ENCODE assay signal across 1 cellular context in the genomic region with DNA sequence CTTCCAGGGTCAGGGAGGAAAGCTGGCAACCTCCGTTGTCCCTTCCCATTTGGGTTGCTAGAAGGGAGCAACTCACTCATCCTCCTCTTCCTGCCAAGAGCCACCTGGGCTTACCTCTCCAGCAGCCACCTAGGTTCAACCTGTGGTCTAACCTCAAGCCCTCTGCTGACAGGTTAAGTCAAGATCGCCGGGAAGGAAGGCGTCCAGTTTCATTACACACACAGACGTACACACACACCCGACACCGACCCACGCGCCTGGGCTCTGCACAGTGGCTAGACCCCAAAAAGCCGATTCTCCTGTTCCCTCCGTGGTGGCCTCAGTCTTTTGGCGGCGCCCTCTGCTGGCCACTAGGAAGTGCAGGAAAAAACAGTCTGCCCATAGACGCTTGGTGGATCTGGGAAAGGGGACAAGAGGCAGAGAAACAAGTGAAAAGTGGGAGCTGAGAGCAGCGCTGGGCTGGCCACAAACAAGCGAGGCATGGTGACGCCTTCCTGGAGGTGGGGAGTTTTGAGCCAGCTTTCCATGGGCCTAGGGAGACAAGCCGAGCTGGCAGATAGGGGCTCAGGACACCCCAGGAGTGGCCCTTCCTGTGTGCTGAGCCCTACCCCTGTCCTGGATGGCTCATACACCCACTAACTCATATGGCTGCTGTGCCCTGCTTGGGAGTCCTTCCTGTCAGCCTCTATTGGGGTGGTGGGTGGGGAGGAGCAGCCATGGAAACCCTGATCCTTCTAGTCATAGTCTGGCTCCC.
TF ChIP-seq lines count a peak whose summit lies in the region.

No MANE protein-coding gene starts in this region.

TF ChIP-seq in K562, 482 proteins besides CTCF, POLR2A, EP300 and RAD21 (continued from another document and continues in another):
- no peak for TF ChIP-seq ZNF707 (CRISPR knock-in tag; conservative IDR thresholded peaks at IDR 0.05)
- TF ChIP-seq RFX7 (CRISPR knock-in tag; IDR thresholded peaks at IDR 0.05), result no peak
- peak; percentile 48; the same call in 1 of the 2 replicates for TF ChIP-seq ZFP91 (CRISPR knock-in tag; IDR thresholded peaks at IDR 0.05)
- TF ChIP-seq KDM4B (IDR thresholded peaks at IDR 0.05; ENCODE audit: borderline replicate concordance in 2 of 2, low read depth in 1 of 2), result no peak
- TF ChIP-seq ZC3H8 (IDR thresholded peaks at IDR 0.05), result no peak
- no peak for TF ChIP-seq CAMTA2 (CRISPR knock-in tag; conservative IDR thresholded peaks at IDR 0.05)
- TF ChIP-seq CREB5 (CRISPR knock-in tag; IDR thresholded peaks at IDR 0.05), result no peak
- TF ChIP-seq, protein P1, sequence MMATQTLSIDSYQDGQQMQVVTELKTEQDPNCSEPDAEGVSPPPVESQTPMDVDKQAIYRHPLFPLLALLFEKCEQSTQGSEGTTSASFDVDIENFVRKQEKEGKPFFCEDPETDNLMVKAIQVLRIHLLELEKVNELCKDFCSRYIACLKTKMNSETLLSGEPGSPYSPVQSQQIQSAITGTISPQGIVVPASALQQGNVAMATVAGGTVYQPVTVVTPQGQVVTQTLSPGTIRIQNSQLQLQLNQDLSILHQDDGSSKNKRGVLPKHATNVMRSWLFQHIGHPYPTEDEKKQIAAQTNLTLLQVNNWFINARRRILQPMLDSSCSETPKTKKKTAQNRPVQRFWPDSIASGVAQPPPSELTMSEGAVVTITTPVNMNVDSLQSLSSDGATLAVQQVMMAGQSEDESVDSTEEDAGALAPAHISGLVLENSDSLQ (IDR thresholded peaks at IDR 0.05), result 0 out of 2 replicates have a peak, but pooled peaks have one; percentile 19
- TF ChIP-seq HSF4 (CRISPR knock-in tag; IDR thresholded peaks at IDR 0.05; ENCODE audit: borderline replicate concordance), result peak; percentile 78; the same call in 1 of the 2 replicates
- TF ChIP-seq, protein P2, sequence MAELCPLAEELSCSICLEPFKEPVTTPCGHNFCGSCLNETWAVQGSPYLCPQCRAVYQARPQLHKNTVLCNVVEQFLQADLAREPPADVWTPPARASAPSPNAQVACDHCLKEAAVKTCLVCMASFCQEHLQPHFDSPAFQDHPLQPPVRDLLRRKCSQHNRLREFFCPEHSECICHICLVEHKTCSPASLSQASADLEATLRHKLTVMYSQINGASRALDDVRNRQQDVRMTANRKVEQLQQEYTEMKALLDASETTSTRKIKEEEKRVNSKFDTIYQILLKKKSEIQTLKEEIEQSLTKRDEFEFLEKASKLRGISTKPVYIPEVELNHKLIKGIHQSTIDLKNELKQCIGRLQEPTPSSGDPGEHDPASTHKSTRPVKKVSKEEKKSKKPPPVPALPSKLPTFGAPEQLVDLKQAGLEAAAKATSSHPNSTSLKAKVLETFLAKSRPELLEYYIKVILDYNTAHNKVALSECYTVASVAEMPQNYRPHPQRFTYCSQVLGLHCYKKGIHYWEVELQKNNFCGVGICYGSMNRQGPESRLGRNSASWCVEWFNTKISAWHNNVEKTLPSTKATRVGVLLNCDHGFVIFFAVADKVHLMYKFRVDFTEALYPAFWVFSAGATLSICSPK (IDR thresholded peaks at IDR 0.05; ENCODE audit: borderline replicate concordance), result no peak
- TF ChIP-seq ZNF695 (CRISPR knock-in tag; IDR thresholded peaks at IDR 0.05), result no peak
- no peak for TF ChIP-seq HOXB6 (CRISPR knock-in tag; IDR thresholded peaks at IDR 0.05; ENCODE audit: borderline replicate concordance)
- TF ChIP-seq, protein P3, sequence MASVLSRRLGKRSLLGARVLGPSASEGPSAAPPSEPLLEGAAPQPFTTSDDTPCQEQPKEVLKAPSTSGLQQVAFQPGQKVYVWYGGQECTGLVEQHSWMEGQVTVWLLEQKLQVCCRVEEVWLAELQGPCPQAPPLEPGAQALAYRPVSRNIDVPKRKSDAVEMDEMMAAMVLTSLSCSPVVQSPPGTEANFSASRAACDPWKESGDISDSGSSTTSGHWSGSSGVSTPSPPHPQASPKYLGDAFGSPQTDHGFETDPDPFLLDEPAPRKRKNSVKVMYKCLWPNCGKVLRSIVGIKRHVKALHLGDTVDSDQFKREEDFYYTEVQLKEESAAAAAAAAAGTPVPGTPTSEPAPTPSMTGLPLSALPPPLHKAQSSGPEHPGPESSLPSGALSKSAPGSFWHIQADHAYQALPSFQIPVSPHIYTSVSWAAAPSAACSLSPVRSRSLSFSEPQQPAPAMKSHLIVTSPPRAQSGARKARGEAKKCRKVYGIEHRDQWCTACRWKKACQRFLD (CRISPR knock-in tag; IDR thresholded peaks at IDR 0.05), result peak; percentile 86
- TF ChIP-seq PTBP1 (IDR thresholded peaks at IDR 0.05; ENCODE audit: low read depth, low read length), result no peak
- no peak for TF ChIP-seq U2AF1 (optimal IDR thresholded peaks at IDR 0.05; ENCODE audit: low read depth, low read length)
- no peak for TF ChIP-seq SNIP1 (IDR thresholded peaks at IDR 0.05; ENCODE audit: low read depth)
- TF ChIP-seq ZFP30 (CRISPR knock-in tag; IDR thresholded peaks at IDR 0.05; ENCODE audit: borderline replicate concordance), result no peak
- TF ChIP-seq FOXP4 (CRISPR knock-in tag; IDR thresholded peaks at IDR 0.05; ENCODE audit: borderline replicate concordance), result no peak
- no peak for TF ChIP-seq SOX6 (IDR thresholded peaks at IDR 0.05)
- TF ChIP-seq TCF3 (CRISPR knock-in tag; IDR thresholded peaks at IDR 0.05), result no peak
- no peak for TF ChIP-seq HDAC3 (IDR thresholded peaks at IDR 0.05; ENCODE audit: borderline replicate concordance, partially characterized antibody)
- TF ChIP-seq MTA1 (IDR thresholded peaks at IDR 0.05; ENCODE audit: borderline replicate concordance), result peak; percentile 63
- TF ChIP-seq, protein P4, sequence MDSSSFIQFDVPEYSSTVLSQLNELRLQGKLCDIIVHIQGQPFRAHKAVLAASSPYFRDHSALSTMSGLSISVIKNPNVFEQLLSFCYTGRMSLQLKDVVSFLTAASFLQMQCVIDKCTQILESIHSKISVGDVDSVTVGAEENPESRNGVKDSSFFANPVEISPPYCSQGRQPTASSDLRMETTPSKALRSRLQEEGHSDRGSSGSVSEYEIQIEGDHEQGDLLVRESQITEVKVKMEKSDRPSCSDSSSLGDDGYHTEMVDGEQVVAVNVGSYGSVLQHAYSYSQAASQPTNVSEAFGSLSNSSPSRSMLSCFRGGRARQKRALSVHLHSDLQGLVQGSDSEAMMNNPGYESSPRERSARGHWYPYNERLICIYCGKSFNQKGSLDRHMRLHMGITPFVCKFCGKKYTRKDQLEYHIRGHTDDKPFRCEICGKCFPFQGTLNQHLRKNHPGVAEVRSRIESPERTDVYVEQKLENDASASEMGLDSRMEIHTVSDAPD (CRISPR knock-in tag; IDR thresholded peaks at IDR 0.05), result no peak
- peak; percentile 29; the same call in 1 of the 2 replicates for TF ChIP-seq ZBTB9 (CRISPR knock-in tag; IDR thresholded peaks at IDR 0.05)
- TF ChIP-seq, protein P5, sequence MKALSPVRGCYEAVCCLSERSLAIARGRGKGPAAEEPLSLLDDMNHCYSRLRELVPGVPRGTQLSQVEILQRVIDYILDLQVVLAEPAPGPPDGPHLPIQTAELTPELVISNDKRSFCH (CRISPR knock-in tag; IDR thresholded peaks at IDR 0.05), result no peak
- TF ChIP-seq, protein P5 (tag; IDR thresholded peaks at IDR 0.05), result no peak
- no peak for TF ChIP-seq ZNF140 (CRISPR knock-in tag; IDR thresholded peaks at IDR 0.05)
- no peak for TF ChIP-seq ZNF507 (tag; conservative IDR thresholded peaks at IDR 0.05)
- no peak for TF ChIP-seq TCF7 (IDR thresholded peaks at IDR 0.05; ENCODE audit: borderline replicate concordance)
- TF ChIP-seq ESRRB (CRISPR knock-in tag; IDR thresholded peaks at IDR 0.05; ENCODE audit: borderline replicate concordance), result no peak
- TF ChIP-seq ZFPM2 (CRISPR knock-in tag; IDR thresholded peaks at IDR 0.05), result no peak
- TF ChIP-seq PCBP2 (IDR thresholded peaks at IDR 0.05; ENCODE audit: low read depth, low read length, poor library complexity, severe bottlenecking), result no peak
- 0 out of 4 replicates have a peak, but pooled peaks of 1 of the 2 experiments have one; percentile 0 for TF ChIP-seq SRF (CRISPR knock-in tag; IDR thresholded peaks at IDR 0.05)
- no peak for TF ChIP-seq EWSR1 (IDR thresholded peaks at IDR 0.05; ENCODE audit: borderline replicate concordance, low read depth, partially characterized antibody)
- no peak for TF ChIP-seq NCOA2 (IDR thresholded peaks at IDR 0.05; ENCODE audit: partially characterized antibody in 2 of 2)
- no peak for TF ChIP-seq PREB (CRISPR knock-in tag; IDR thresholded peaks at IDR 0.05)
- TF ChIP-seq TRIM28 (IDR thresholded peaks at IDR 0.05), result peak; percentile 35; the same call in 1 of the 2 replicates
- TF ChIP-seq ZNF121 (CRISPR knock-in tag; conservative IDR thresholded peaks at IDR 0.05), result no peak
- TF ChIP-seq, protein P6, sequence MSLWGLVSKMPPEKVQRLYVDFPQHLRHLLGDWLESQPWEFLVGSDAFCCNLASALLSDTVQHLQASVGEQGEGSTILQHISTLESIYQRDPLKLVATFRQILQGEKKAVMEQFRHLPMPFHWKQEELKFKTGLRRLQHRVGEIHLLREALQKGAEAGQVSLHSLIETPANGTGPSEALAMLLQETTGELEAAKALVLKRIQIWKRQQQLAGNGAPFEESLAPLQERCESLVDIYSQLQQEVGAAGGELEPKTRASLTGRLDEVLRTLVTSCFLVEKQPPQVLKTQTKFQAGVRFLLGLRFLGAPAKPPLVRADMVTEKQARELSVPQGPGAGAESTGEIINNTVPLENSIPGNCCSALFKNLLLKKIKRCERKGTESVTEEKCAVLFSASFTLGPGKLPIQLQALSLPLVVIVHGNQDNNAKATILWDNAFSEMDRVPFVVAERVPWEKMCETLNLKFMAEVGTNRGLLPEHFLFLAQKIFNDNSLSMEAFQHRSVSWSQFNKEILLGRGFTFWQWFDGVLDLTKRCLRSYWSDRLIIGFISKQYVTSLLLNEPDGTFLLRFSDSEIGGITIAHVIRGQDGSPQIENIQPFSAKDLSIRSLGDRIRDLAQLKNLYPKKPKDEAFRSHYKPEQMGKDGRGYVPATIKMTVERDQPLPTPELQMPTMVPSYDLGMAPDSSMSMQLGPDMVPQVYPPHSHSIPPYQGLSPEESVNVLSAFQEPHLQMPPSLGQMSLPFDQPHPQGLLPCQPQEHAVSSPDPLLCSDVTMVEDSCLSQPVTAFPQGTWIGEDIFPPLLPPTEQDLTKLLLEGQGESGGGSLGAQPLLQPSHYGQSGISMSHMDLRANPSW (CRISPR knock-in tag; IDR thresholded peaks at IDR 0.05), result no peak; the same call in 1 of the 2 replicates
- TF ChIP-seq GTF2E2 (tag; IDR thresholded peaks at IDR 0.05), result peak; percentile 75; the same call in 1 of the 2 replicates
